In genomic region chr1:179954494-179955317, GRCh38 we compare ENCODE assay signal across 8 cellular contexts. TPM values are rescaled to one million over a fixed set of nuclear protein-coding genes. Genes with fewer than 3 reads are reported as not detected.
A peak's percentile ranks its signal among the peaks of the same experiment; 100 is the strongest.
DNase-seq lines count a peak whose midpoint lies in the region; ATAC-seq lines count a peak whose summit lies in the region.

Gene CEP350, plus strand, starts transcription at chr1:179954810. Its CDS starts 31,372 bp downstream, at chr1:179986182.

- no peaks in the 10 kb centered on the region for H3K9me3 ChIP-seq in effector memory CD4-positive, alpha-beta T cell (ENCODE audit: control insufficient read depth, low read length)

- H3K4me1 ChIP-seq in effector memory CD4-positive, alpha-beta T cell (ENCODE audit: control insufficient read depth, insufficient read depth, low read length, poor library complexity, severe bottlenecking) = peaks cover 18% of the 10 kb centered on the region

- peak within 1 kb of the TSS; percentile 92 for H3K27ac ChIP-seq in effector memory CD4-positive, alpha-beta T cell (ENCODE audit: insufficient read depth, low read length, poor library complexity, severe bottlenecking)

- no peaks in the 10 kb centered on the region for H3K27me3 ChIP-seq in effector memory CD4-positive, alpha-beta T cell (replicated peaks; ENCODE audit: control insufficient read depth, insufficient read depth, low read length, poor library complexity, severe bottlenecking)

- no peaks in the 10 kb centered on the region for H3K36me3 ChIP-seq in effector memory CD4-positive, alpha-beta T cell (ENCODE audit: control insufficient read depth, insufficient read depth, low read length)

- peak; percentile 99 for DNase-seq in COLO668 (lab: John Stamatoyannopoulos, UW; ENCODE audit: unreplicated experiment)
- DNase-seq in HT1080 (ENCODE audit: low read depth) = peak; percentile 99
- peak; percentile 98 for DNase-seq in NOMO-1 treated with DMSO at 0.1 percent for 48 hours (lab: John Stamatoyannopoulos, UW; ENCODE audit: unreplicated experiment)
- DNase-seq in activated CD8-positive, alpha-beta memory T cell treated with anti-CD3 and anti-CD28 coated beads for 4 hours (ENCODE audit: low read depth in 2 of 2) = peak; percentile 92 to 96
- DNase-seq in effector memory CD4-positive, alpha-beta T cell = peak; percentile 95 to 98 (median 97)
- DNase-seq in lung microvascular endothelial cell (ENCODE audit: low read depth in 2 of 2) = peak; percentile 98 to 99
- peak; percentile 95 to 98 (median 96) for DNase-seq in stimulated activated CD4-positive, alpha-beta T cell treated with anti-CD3 and anti-CD28 coated beads, TNF-alpha, amount 100 ng/mL, for 48 hours (ENCODE audit: low read depth in 3 of 3)

- peak within 1 kb of the TSS; percentile 96 for H3K4me3 ChIP-seq in effector memory CD4-positive, alpha-beta T cell (ENCODE audit: insufficient read depth, low read depth, low read length, poor library complexity, severe bottlenecking)

- peak; percentile 90 for ATAC-seq in GM21360 (IDR thresholded peaks at IDR 0.05; ENCODE audit: unreplicated experiment)

RNA-seq across cellular contexts. Expression of gene CEP350, which starts in this region (rescaled TPM):
- 16.5 and 23.4 TPM in 2 replicates for total RNA-seq in HT1080 (2014; rRNA removed; shearing (Covaris generic))
- polyA plus RNA-seq in HT1080 (2015; cell fraction: cytosol; rRNA removed) = 3.5 and 10.7 TPM in 2 replicates
- polyA plus RNA-seq in HT1080 (2015; cell fraction: nucleus; rRNA removed) = 24.0 and 24.5 TPM in 2 replicates
- total RNA-seq in lung microvascular endothelial cell = 32.7 and 46.6 TPM in 2 replicates

Comparison
In these comparisons a context has a peak if more than half of its experiments do, and no peak if none do; other contexts are left out.
1. Peak in every context shown above with its lines: DNase-seq, ATAC-seq, H3K4me3 ChIP-seq and H3K27ac ChIP-seq.